In genomic region chr1:87062687-87063086, GRCh38 we compare ENCODE assay signal across 22 cellular contexts.
A peak's percentile ranks its signal among the peaks of the same experiment; 100 is the strongest.
DNase-seq lines count a peak whose midpoint lies in the region; ATAC-seq, FAIRE-seq and TF ChIP-seq lines count a peak whose summit lies in the region.
"Had no signal": no experiment of that assay in that cellular context is flagged by ENCODE, and none has a peak within 500 bp of the region (broad histone marks: within the 10 kb centered on the region; RNA-seq: fewer than 3 reads in every experiment).

No MANE protein-coding gene starts in this region.

- H3K4me3 Mint-ChIP-seq in central memory CD8-positive, alpha-beta T cell = no peak overlapping the region
- H3K4me3 Mint-ChIP-seq in effector memory CD8-positive, alpha-beta T cell = no peak overlapping the region
- H3K4me3 Mint-ChIP-seq in activated naive CD4-positive, alpha-beta T cell treated with anti-CD3 and anti-CD28 coated beads for 36 hours = no peak overlapping the region
- H3K4me3 Mint-ChIP-seq: CD14-positive monocyte, GM23338 had no signal

- H3K9me2 ChIP-seq in SU-DHL-6 (replicated peaks; ENCODE audit: insufficient read depth, low read length) = no peaks in the 10 kb centered on the region

- H3K36me3 ChIP-seq in HepG2 (replicated peaks in 1 of 2; ENCODE audit: control insufficient read depth in 1 of 2, insufficient read depth in 2 of 2, low read length in 2 of 2) (no peaks in the 10 kb centered on the region), right lobe of liver (no peaks in the 10 kb centered on the region), SU-DHL-6 (ENCODE audit: low read length) (peaks cover 19% of the 10 kb centered on the region)
- H3K36me3 ChIP-seq: HAP-1 had no signal

- H3F3A ChIP-seq in SU-DHL-6 (ENCODE audit: insufficient read depth) = peaks cover 72% of the 10 kb centered on the region

- BruUV-seq in HepG2 (replicated peaks; lab: Mats Ljungman, UMichigan) = no TSS peak

- H3K4me2 ChIP-seq in HepG2 (ENCODE audit: low read depth, low read length) = no peak overlapping the region
- H3K4me2 ChIP-seq in SU-DHL-6 (ENCODE audit: low read depth, low read length, poor library complexity, severe bottlenecking) = peak overlapping the region; percentile 80
- H3K4me2 ChIP-seq: GM23338 had no signal

- TF ChIP-seq EP300 in HepG2 (IDR thresholded peaks at IDR 0.05; ENCODE audit: low read depth in 2 of 2, low read length in 2 of 2) (no peak), HepG2 (CRISPR knock-in tag; IDR thresholded peaks at IDR 0.05; ENCODE audit: borderline replicate concordance) (no peak)

- peaks cover 47% of the 10 kb centered on the region for H3K79me2 ChIP-seq in HepG2 (ENCODE audit: insufficient read depth, low read length)
- H3K79me2 ChIP-seq in SU-DHL-6 (ENCODE audit: insufficient read depth, low read length) = peaks cover 79% of the 10 kb centered on the region

- no peaks in the 10 kb centered on the region for H3K9me3 ChIP-seq in HepG2 (ENCODE audit: low read length)
- no peaks in the 10 kb centered on the region for H3K9me3 ChIP-seq in right lobe of liver
- H3K9me3 ChIP-seq in SU-DHL-6 (ENCODE audit: insufficient read depth, low read length) = peaks cover 11% of the 10 kb centered on the region; the same call in 1 of the 2 replicates
- H3K9me3 ChIP-seq: HAP-1 had no signal

- H4K20me1 ChIP-seq in HepG2 (ENCODE audit: insufficient read depth, low read length) (no peaks in the 10 kb centered on the region), SU-DHL-6 (ENCODE audit: low read depth, low read length) (no peaks in the 10 kb centered on the region)

- no peak overlapping the region for H3K9ac ChIP-seq in HepG2 (ENCODE audit: insufficient read depth, low read depth, low read length)
- H3K9ac ChIP-seq in SU-DHL-6 (ENCODE audit: low read length) = peak overlapping the region; percentile 42

- CTCF ChIA-PET in HepG2 (lab: Yijun Ruan, JAX; ENCODE audit: low intra/inter-chr PET ratio, low total read pairs) = no interaction called here
- CTCF ChIA-PET in activated naive CD4-positive, alpha-beta T cell treated with anti-CD3 and anti-CD28 coated beads for 36 hours (lab: Charles Lee) = interaction anchor here (0.6 to 1.6 kb wide), 2 partner anchors 96 to 112 kb away, joined by 3 read pairs; no protein-coding TSS in a partner anchor

- H3K27ac Mint-ChIP-seq in central memory CD8-positive, alpha-beta T cell (ENCODE audit: low read depth) = peak overlapping the region; percentile 75
- no peak overlapping the region for H3K27ac Mint-ChIP-seq in effector memory CD8-positive, alpha-beta T cell
- no peak overlapping the region for H3K27ac Mint-ChIP-seq in activated naive CD4-positive, alpha-beta T cell treated with anti-CD3 and anti-CD28 coated beads for 36 hours
- H3K27ac Mint-ChIP-seq: GM23338 had no signal

- no peaks in the 10 kb centered on the region for H3K9me3 Mint-ChIP-seq in central memory CD8-positive, alpha-beta T cell
- no peaks in the 10 kb centered on the region for H3K9me3 Mint-ChIP-seq in effector memory CD8-positive, alpha-beta T cell
- peaks cover 11% of the 10 kb centered on the region for H3K9me3 Mint-ChIP-seq in activated naive CD4-positive, alpha-beta T cell treated with anti-CD3 and anti-CD28 coated beads for 36 hours

- H2AFZ ChIP-seq in HepG2 (ENCODE audit: low read length) = no peak overlapping the region
- no peak overlapping the region for H2AFZ ChIP-seq in SU-DHL-6 (ENCODE audit: low read depth, low read length, severe bottlenecking)
- H2AFZ ChIP-seq: GM23338 had no signal

- DNase-seq in HepG2 (ENCODE audit: low spot score) (no peak), right lobe of liver (no peak)
- DNase-seq in central memory CD8-positive, alpha-beta T cell (ENCODE audit: low spot score in 2 of 2) = no peak
- DNase-seq in activated CD4-positive, alpha-beta T cell treated with anti-CD3 and anti-CD28 coated beads, Interleukin-2, amount 50 U/mL, for 48 hours = no peak
- no peak for DNase-seq in effector memory CD8-positive, alpha-beta T cell
- no peak for DNase-seq in activated naive CD4-positive, alpha-beta T cell treated with anti-CD3 and anti-CD28 coated beads for 36 hours
- DNase-seq: DMS53, EL, GF-D8, MV-4-11, NCI-H1105 treated with DMSO at 0.1 percent for 48 hours, NCI-H2029 treated with DMSO at 0.1 percent for 48 hours, NCI-H226, NCI-H510A treated with DMSO at 0.1 percent for 48 hours, PC-3, Right ventricle myocardium superior had no signal

- H3K27me3 ChIP-seq in HepG2 (ENCODE audit: control insufficient read depth in 1 of 2, insufficient read depth in 2 of 2, low read length in 2 of 2) (no peaks in the 10 kb centered on the region), right lobe of liver (no peaks in the 10 kb centered on the region), SU-DHL-6 (ENCODE audit: low read length) (no peaks in the 10 kb centered on the region)

- no peaks in the 10 kb centered on the region for H3K36me3 Mint-ChIP-seq in central memory CD8-positive, alpha-beta T cell (ENCODE audit: insufficient read depth)
- no peaks in the 10 kb centered on the region for H3K36me3 Mint-ChIP-seq in effector memory CD8-positive, alpha-beta T cell (ENCODE audit: insufficient read depth)
- H3K36me3 Mint-ChIP-seq in activated naive CD4-positive, alpha-beta T cell treated with anti-CD3 and anti-CD28 coated beads for 36 hours (ENCODE audit: low read depth) = peaks cover 14% of the 10 kb centered on the region

- no peak for FAIRE-seq in HepG2 (lab: Jason Lieb, UNC)
- FAIRE-seq: A204.1 had no signal

- TF ChIP-seq POLR2A in HepG2 (IDR thresholded peaks at IDR 0.05; ENCODE audit: insufficient read depth in 1 of 2, low read depth in 2 of 2, low read length in 2 of 2) = no peak
- TF ChIP-seq POLR2A in right lobe of liver (IDR thresholded peaks at IDR 0.05) = no peak

- peaks cover 22% of the 10 kb centered on the region for H3K4me1 Mint-ChIP-seq in central memory CD8-positive, alpha-beta T cell
- H3K4me1 Mint-ChIP-seq in effector memory CD8-positive, alpha-beta T cell (ENCODE audit: low read depth in 2 of 2) = peaks cover 13 to 14% of the 10 kb centered on the region in 2 donors
- peaks cover 28% of the 10 kb centered on the region for H3K4me1 Mint-ChIP-seq in activated naive CD4-positive, alpha-beta T cell treated with anti-CD3 and anti-CD28 coated beads for 36 hours (ENCODE audit: low read depth)
- H3K4me1 Mint-ChIP-seq: GM23338 had no signal

- no peak overlapping the region for H3K4me3 ChIP-seq in HepG2 (replicated peaks in 1 of 3; ENCODE audit: insufficient read depth in 1 of 3, low read depth in 2 of 3, low read length in 3 of 3)
- no peak overlapping the region for H3K4me3 ChIP-seq in right lobe of liver
- H3K4me3 ChIP-seq in SU-DHL-6 (ENCODE audit: insufficient read depth, low read length, poor library complexity, severe bottlenecking) = peak overlapping the region; percentile 40
- H3K4me3 ChIP-seq: GM23338, HAP-1 had no signal

- in situ Hi-C loops in HepG2 (cut with HindIII; ENCODE audit: extremely low pct_ligation_motif_present, low pct_unique_long_range_greater_than_20kb) = no loop called here

- TF ChIP-seq CTCF in HepG2 (CRISPR knock-in tag; IDR thresholded peaks at IDR 0.05) = no peak
- no peak for TF ChIP-seq CTCF in right lobe of liver (IDR thresholded peaks at IDR 0.05)
- no peak for TF ChIP-seq CTCF in SU-DHL-6 (IDR thresholded peaks at IDR 0.05; ENCODE audit: insufficient read depth, low read length, poor library complexity, severe bottlenecking)

- ATAC-seq in HepG2 (no peak), right lobe of liver (no peak), GM19452 (IDR thresholded peaks at IDR 0.05; ENCODE audit: unreplicated experiment) (no peak)
- no peak for ATAC-seq in central memory CD8-positive, alpha-beta T cell (replicated peaks; ENCODE audit: extremely low read depth, poor library complexity, severe bottlenecking)
- ATAC-seq in effector memory CD8-positive, alpha-beta T cell (replicated peaks) = no peak
- ATAC-seq: GM23338, PC-3 had no signal

- POLR2A ChIA-PET in HepG2 (lab: Yijun Ruan, JAX) = no interaction called here

- no peaks in the 10 kb centered on the region for H3K27me3 Mint-ChIP-seq in central memory CD8-positive, alpha-beta T cell
- H3K27me3 Mint-ChIP-seq in effector memory CD8-positive, alpha-beta T cell = no peaks in the 10 kb centered on the region
- no peaks in the 10 kb centered on the region for H3K27me3 Mint-ChIP-seq in activated naive CD4-positive, alpha-beta T cell treated with anti-CD3 and anti-CD28 coated beads for 36 hours (ENCODE audit: low read depth)

- intact Hi-C loops in HepG2 (cut with micrococcal nuclease; ENCODE audit: unreplicated experiment) = no loop called here
- intact Hi-C loops in right lobe of liver (cut with DNase I) = no loop called here
- intact Hi-C loops in activated naive CD4-positive, alpha-beta T cell treated with anti-CD3 and anti-CD28 coated beads for 36 hours (cut with micrococcal nuclease) = no loop called here

- TF ChIP-seq RAD21 in HepG2 (CRISPR knock-in tag; IDR thresholded peaks at IDR 0.05) = no peak

- H3K4me1 ChIP-seq in HepG2 (ENCODE audit: insufficient read depth, low read length) (no peaks in the 10 kb centered on the region), right lobe of liver (no peaks in the 10 kb centered on the region)
- H3K4me1 ChIP-seq: HAP-1 had no signal

- H3K27ac ChIP-seq in HepG2 (ENCODE audit: extremely low read length, insufficient read depth, low read length) = no peak overlapping the region
- H3K27ac ChIP-seq in right lobe of liver = no peak overlapping the region
- H3K27ac ChIP-seq in SU-DHL-6 (ENCODE audit: low read depth, low read length) = peak overlapping the region; percentile 98

- 99% methylated on average over 2 of the region's 2 CpGs for WGBS in HepG2 (ENCODE audit: low lambda C conversion rate)
- 87% methylated on average over 2 of the region's 2 CpGs for WGBS in right lobe of liver (ENCODE audit: insufficient coverage, low coverage, low lambda C conversion rate, missing lambda C conversion rate)

TF ChIP-seq in HepG2, 621 proteins besides CTCF, POLR2A, EP300 and RAD21:
- TF ChIP-seq ZFP41 (CRISPR knock-in tag; IDR thresholded peaks at IDR 0.05; ENCODE audit: borderline replicate concordance) (no peak), SKI (IDR thresholded peaks at IDR 0.05; ENCODE audit: partially characterized antibody) (no peak), ZNF317 (CRISPR knock-in tag; IDR thresholded peaks at IDR 0.05) (peak; percentile 91), ATF5 (CRISPR knock-in tag; IDR thresholded peaks at IDR 0.05; ENCODE audit: low read depth) (no peak)
